ENCODE assay signal across 8 cellular contexts in the genomic region with DNA sequence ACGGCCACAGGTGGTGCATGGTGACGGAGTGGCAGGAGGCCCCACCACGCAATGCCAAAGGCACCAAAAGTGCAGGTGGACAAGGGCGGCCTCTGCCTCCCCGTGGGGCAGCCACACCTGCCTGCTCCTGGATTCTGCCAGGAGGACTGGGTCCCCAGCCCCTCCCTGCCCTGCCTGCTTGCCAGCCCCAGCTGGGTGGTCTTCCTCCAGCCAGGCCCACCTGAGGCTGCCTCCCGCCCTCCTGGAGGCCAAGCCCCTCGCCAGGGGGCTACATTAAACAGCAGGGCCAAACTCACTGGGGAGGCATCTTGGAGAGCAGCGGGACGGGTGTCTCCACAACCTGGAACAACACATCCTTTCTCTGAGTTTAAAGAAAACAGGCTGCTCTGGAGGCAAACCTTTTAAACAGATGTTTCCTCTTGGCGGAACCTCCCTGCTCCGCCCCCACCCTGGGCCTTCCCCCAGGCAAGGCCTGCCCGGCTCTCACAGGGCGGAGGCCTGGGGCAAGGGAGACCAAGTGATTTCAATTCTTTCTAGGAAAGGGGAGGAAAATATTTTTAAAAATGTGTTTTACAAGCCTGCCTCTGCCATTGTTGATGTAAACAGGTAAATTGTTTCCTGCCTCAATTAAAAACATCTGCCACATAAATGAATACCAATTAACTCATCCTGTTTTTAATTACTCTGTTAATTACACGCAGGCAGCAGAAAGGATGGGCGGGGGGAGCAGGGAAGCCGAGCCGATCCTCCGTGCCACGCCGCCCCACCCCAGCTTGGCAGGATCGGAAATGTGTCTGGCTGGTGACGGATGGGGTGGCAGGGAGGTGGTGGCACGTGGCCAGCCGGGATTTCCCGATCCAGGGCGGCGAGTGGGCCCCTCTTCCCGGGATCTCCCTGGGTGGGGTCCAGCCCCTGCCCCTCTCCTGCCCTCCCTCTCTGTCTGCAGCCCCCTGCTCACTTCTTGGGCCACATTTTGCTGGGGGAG. TPM values are rescaled to one million over a fixed set of nuclear protein-coding genes. Genes with fewer than 3 reads are reported as not detected.
DNase-seq lines count a peak whose midpoint lies in the region; ATAC-seq and TF ChIP-seq lines count a peak whose summit lies in the region.

No MANE protein-coding gene starts in this region.

- H3K4me3 ChIP-seq in IMR-90 (ENCODE audit: insufficient read depth, low read depth, low read length) (no peak overlapping the region), mammary epithelial cell (replicated peaks in 1 of 3; ENCODE audit: insufficient read depth in 1 of 3, low read depth in 2 of 3, low read length in 3 of 3) (no peak overlapping the region), mucosa of descending colon (no peak overlapping the region)

- no peaks in the 10 kb centered on the region for H4K20me1 ChIP-seq in IMR-90 (ENCODE audit: insufficient read depth, low read length)
- H4K20me1 ChIP-seq in mammary epithelial cell (ENCODE audit: insufficient read depth, low read length) = no peaks in the 10 kb centered on the region

- H3K79me2 ChIP-seq in mammary epithelial cell (ENCODE audit: insufficient read depth, low read length) = no peaks in the 10 kb centered on the region

- H3K4me1 Mint-ChIP-seq in CD4-positive, alpha-beta T cell (ENCODE audit: low read depth) = peaks cover 6% of the 10 kb centered on the region

- H3K27me3 Mint-ChIP-seq in CD4-positive, alpha-beta T cell = peaks cover 4% of the 10 kb centered on the region

- CTCF ChIA-PET in CD4-positive, alpha-beta T cell (lab: Charles Lee) = no interaction called here
- CTCF ChIA-PET in IMR-90 (lab: Yijun Ruan, JAX) = no interaction called here
- CTCF ChIA-PET in mammary epithelial cell (lab: Charles Lee; ENCODE audit: low non-redundant PET) = no interaction called here

- no peaks in the 10 kb centered on the region for H3K9me3 Mint-ChIP-seq in CD4-positive, alpha-beta T cell

- no peak overlapping the region for H2BK15ac ChIP-seq in IMR-90 (ENCODE audit: low read depth, low read length)

- no peak overlapping the region for H3K27ac ChIP-seq in CD4-positive, alpha-beta T cell (ENCODE audit: low read depth, low read length)
- H3K27ac ChIP-seq in IMR-90 (ENCODE audit: insufficient read depth, low read length) (no peak overlapping the region), mammary epithelial cell (ENCODE audit: insufficient read depth, low read depth, low read length) (no peak overlapping the region)

- no peak overlapping the region for H4K91ac ChIP-seq in IMR-90 (ENCODE audit: insufficient read depth, low read depth, low read length)

- H3K27ac Mint-ChIP-seq in CD4-positive, alpha-beta T cell = peak overlapping the region; percentile 24

- 61% methylated on average over 6 of the region's 28 CpGs; no CpG with 5 or more reads in 1 of the 2 experiments for WGBS in IMR-90 (ENCODE audit: extremely low coverage in 2 of 2, insufficient read length in 1 of 2), 2 experiments
- WGBS in mammary epithelial cell (ENCODE audit: low coverage, missing lambda C conversion rate) = 58% methylated on average over 18 of the region's 28 CpGs

- in situ Hi-C loops in IMR-90 (cut with MboI; ENCODE audit: low sequenced_read_pairs) (no loop called here), mammary epithelial cell (cut with MboI; ENCODE audit: low sequenced_read_pairs in 2 of 2) (no loop called here)

- no peaks in the 10 kb centered on the region for H3K9me3 ChIP-seq in CD4-positive, alpha-beta T cell (ENCODE audit: control insufficient read depth, low read length)
- H3K9me3 ChIP-seq in IMR-90 (ENCODE audit: control insufficient read depth, insufficient read depth, low read length) = no peaks in the 10 kb centered on the region
- peaks cover 10% of the 10 kb centered on the region for H3K9me3 ChIP-seq in mammary epithelial cell (replicated peaks; ENCODE audit: insufficient read depth, low read length)
- no peaks in the 10 kb centered on the region for H3K9me3 ChIP-seq in mucosa of descending colon

- no TSS peak for BruUV-seq in IMR-90 (replicated peaks; lab: Mats Ljungman, UMichigan)
- no TSS peak for BruUV-seq in mammary epithelial cell (replicated peaks; lab: Mats Ljungman, UMichigan)

- H4K8ac ChIP-seq in IMR-90 (ENCODE audit: low read depth in 2 of 2, low read length in 2 of 2) = no peak overlapping the region

- no peak overlapping the region for H2AK9ac ChIP-seq in IMR-90 (replicated peaks; ENCODE audit: low read depth, low read length, poor library complexity)

- dilution Hi-C loops in IMR-90 (cut with HindIII; ENCODE audit: low sequenced_read_pairs, unreplicated experiment) = no loop called here
- dilution Hi-C loops in mammary epithelial cell (cut with HindIII; ENCODE audit: low sequenced_read_pairs) = loop anchor here (5.0 kb wide), 1 partner anchor 44 kb away; no protein-coding TSS in a partner anchor

- H4K5ac ChIP-seq in IMR-90 (ENCODE audit: low read depth, low read length) = no peak overlapping the region

- no peak overlapping the region for H3K18ac ChIP-seq in IMR-90 (ENCODE audit: low read depth, low read length)

- H3K56ac ChIP-seq in IMR-90 (ENCODE audit: extremely low read depth, insufficient read depth, low read length) = no peak overlapping the region

- intact Hi-C loops in CD4-positive, alpha-beta T cell (cut with DNase I, micrococcal nuclease) = no loop called here
- intact Hi-C loops in IMR-90 (cut with micrococcal nuclease) = no loop called here
- intact Hi-C loops in mammary epithelial cell (cut with micrococcal nuclease) = no loop called here
- intact Hi-C loops in mucosa of descending colon (cut with DNase I, micrococcal nuclease) = no loop called here

- no peak overlapping the region for H3K4ac ChIP-seq in IMR-90 (ENCODE audit: low read depth, low read length)

- H3K9me1 ChIP-seq in IMR-90 (ENCODE audit: insufficient read depth, low read length) = no peaks in the 10 kb centered on the region

- DNase-seq in CD4-positive, alpha-beta T cell = peak in 1 of 10 experiments; percentile 11
- DNase-seq in IMR-90 = peak; percentile 61
- no peak for DNase-seq in mammary epithelial cell
- DNase-seq in mucosa of descending colon = peak; percentile 71 to 78 (median 75)
- DNase-seq in OCI-M2 (lab: John Stamatoyannopoulos, UW; ENCODE audit: unreplicated experiment) = no peak
- no peak for DNase-seq in activated CD4-positive, alpha-beta T cell treated with anti-CD3 and anti-CD28 coated beads, Interleukin-2, amount 50 U/mL, for 4 hours
- DNase-seq in NCI-H187 (lab: John Stamatoyannopoulos, UW) = no peak

- H3K36me3 ChIP-seq in IMR-90 (ENCODE audit: control insufficient read depth, insufficient read depth, low read length) (no peaks in the 10 kb centered on the region), mammary epithelial cell (ENCODE audit: insufficient read depth, low read length) (no peaks in the 10 kb centered on the region), mucosa of descending colon (ENCODE audit: low read depth) (no peaks in the 10 kb centered on the region)

- H3K36me3 Mint-ChIP-seq in CD4-positive, alpha-beta T cell (ENCODE audit: low read depth) = no peaks in the 10 kb centered on the region

- POLR2A ChIA-PET in CD4-positive, alpha-beta T cell (lab: Charles Lee) = no interaction called here
- POLR2A ChIA-PET in IMR-90 (lab: Charles Lee; ENCODE audit: unreplicated experiment) = no interaction called here

- ATAC-seq in CD4-positive, alpha-beta T cell (ENCODE audit: poor library complexity) = peak; percentile 74
- ATAC-seq in IMR-90 (ENCODE audit: low read depth) (peak; percentile 58), mucosa of descending colon (peak; percentile 77), GM21367 (IDR thresholded peaks at IDR 0.05; ENCODE audit: unreplicated experiment) (no peak)

- H2AK5ac ChIP-seq in IMR-90 (ENCODE audit: low read depth, low read length) = no peak overlapping the region

- H3K27me3 ChIP-seq in CD4-positive, alpha-beta T cell (ENCODE audit: control insufficient read depth, insufficient read depth, low read length) = no peaks in the 10 kb centered on the region
- H3K27me3 ChIP-seq in IMR-90 (ENCODE audit: control insufficient read depth, insufficient read depth, low read length) (peaks cover 6% of the 10 kb centered on the region; the same call in 1 of the 2 replicates), mammary epithelial cell (ENCODE audit: insufficient read depth, low read length) (no peaks in the 10 kb centered on the region)

- TF ChIP-seq POLR2A in IMR-90 (IDR thresholded peaks at IDR 0.05; ENCODE audit: low read depth, low read length) = no peak

- no peak overlapping the region for H2BK5ac ChIP-seq in IMR-90 (ENCODE audit: low read depth, low read length, poor library complexity, severe bottlenecking)

- peak overlapping the region; percentile 72 for H2AFZ ChIP-seq in IMR-90 (replicated peaks; ENCODE audit: low read length, poor library complexity)
- no peak overlapping the region for H2AFZ ChIP-seq in mammary epithelial cell (ENCODE audit: low read depth, low read length)

- no peak overlapping the region for H2BK120ac ChIP-seq in IMR-90 (ENCODE audit: low read depth, low read length)

- no peak overlapping the region for H3K4me3 Mint-ChIP-seq in CD4-positive, alpha-beta T cell

- no peak overlapping the region for H3K14ac ChIP-seq in IMR-90 (replicated peaks; ENCODE audit: low read depth, low read length)

- TF ChIP-seq RAD21 in IMR-90 (IDR thresholded peaks at IDR 0.05; ENCODE audit: low read length) = no peak

- no peak overlapping the region for H3K23ac ChIP-seq in IMR-90 (ENCODE audit: low read depth, low read length)

- no peak for TF ChIP-seq CTCF in CD4-positive, alpha-beta T cell (IDR thresholded peaks at IDR 0.05)
- TF ChIP-seq CTCF in IMR-90 (conservative IDR thresholded peaks at IDR 0.05; ENCODE audit: low read depth, low read length) (no peak), mammary epithelial cell (conservative IDR thresholded peaks at IDR 0.05 in 1 of 2, IDR thresholded peaks at IDR 0.05 in 1 of 2; ENCODE audit: extremely low read depth in 1 of 2, insufficient read depth in 1 of 2, low read depth in 1 of 2, low read length in 2 of 2) (no peak), mucosa of descending colon (IDR thresholded peaks at IDR 0.05) (no peak)

- H3K79me1 ChIP-seq in IMR-90 (ENCODE audit: low read depth in 1 of 2, low read length in 2 of 2) = no peaks in the 10 kb centered on the region

- H2BK20ac ChIP-seq in IMR-90 (ENCODE audit: low read depth, low read length) = no peak overlapping the region

- H3K9ac ChIP-seq in IMR-90 (ENCODE audit: low read depth, low read length) = no peak overlapping the region
- H3K9ac ChIP-seq in mammary epithelial cell (ENCODE audit: insufficient read depth, low read length) = no peak overlapping the region

- peaks cover 10% of the 10 kb centered on the region; the same call in 1 of the 2 replicates for H3K4me1 ChIP-seq in IMR-90 (ENCODE audit: control insufficient read depth, insufficient read depth, low read length)
- peaks cover 44% of the 10 kb centered on the region for H3K4me1 ChIP-seq in mammary epithelial cell (ENCODE audit: insufficient read depth, low read length)
- H3K4me1 ChIP-seq in mucosa of descending colon (ENCODE audit: low read depth) = peaks cover 23% of the 10 kb centered on the region

- H3K4me2 ChIP-seq in IMR-90 (ENCODE audit: low read depth, low read length) (no peak overlapping the region), mammary epithelial cell (ENCODE audit: insufficient read depth, low read depth, low read length) (peak overlapping the region; percentile 13)

RNA-seq across cellular contexts. Expression of gene PABPN1L, which starts 54.5 kb away (rescaled TPM):
- total RNA-seq in CD4-positive, alpha-beta T cell = not detected
- not detected in 2 replicates for total RNA-seq in IMR-90 (2012; rRNA removed)
- polyA plus RNA-seq in IMR-90 (2012; rRNA removed) = not detected in 2 replicates
- not detected in 2 replicates for polyA plus RNA-seq in IMR-90 (2012; cell fraction: cytosol; rRNA removed)
- polyA plus RNA-seq in IMR-90 (2012; cell fraction: nucleus; rRNA removed; ENCODE audit: low replicate concordance) = not detected in 2 replicates
- total RNA-seq in mammary epithelial cell = not detected
- not detected for polyA plus RNA-seq in mammary epithelial cell
- polyA minus RNA-seq in mammary epithelial cell = not detected
- not detected for total RNA-seq in mucosa of descending colon

RNA-seq across cellular contexts. Expression of gene CBFA2T3, which starts 56.1 kb away (rescaled TPM):
- 1 to 10 TPM in 1 of 2 experiments, under 1 TPM in 1; 0.80 to 1.6 TPM for total RNA-seq in CD4-positive, alpha-beta T cell
- total RNA-seq in IMR-90 (2012; rRNA removed) (not detected in 2 replicates), mammary epithelial cell (under 1 TPM in 1 of 2 donors, not detected in 1; 0.83 TPM), mucosa of descending colon (10 to 100 TPM in 1 of 3 donors, 1 to 10 TPM in 2; 6.9 to 12.8 (median 8.4) TPM)
- polyA plus RNA-seq in IMR-90 (2012; rRNA removed) (not detected in 2 replicates), mammary epithelial cell (0.09 TPM)
- polyA plus RNA-seq in IMR-90 (2012; cell fraction: cytosol; rRNA removed) = not detected in 2 replicates
- 0.03 TPM in 1 of 2 replicates, not detected in the other for polyA plus RNA-seq in IMR-90 (2012; cell fraction: nucleus; rRNA removed; ENCODE audit: low replicate concordance)
- polyA minus RNA-seq in mammary epithelial cell = not detected

Comparison
In these comparisons a context has a peak if more than half of its experiments do, and no peak if none do; other contexts are left out.
1. DNase-seq: peak in IMR-90 (single experiment) and mucosa of descending colon (3 of 3); none in mammary epithelial cell (single experiment), OCI-M2 (single experiment), activated CD4-positive, alpha-beta T cell treated with anti-CD3 and anti-CD28 coated beads, Interleukin-2, amount 50 U/mL, for 4 hours (0 of 2) and NCI-H187 (0 of 2).